ENCODE assay signal across 1 cellular context in genomic region chr9:127174386-127175318, GRCh38.
TF ChIP-seq lines count a peak whose summit lies in the region.

No MANE protein-coding gene starts in this region.

TF ChIP-seq in WTC11, 78 proteins besides CTCF, POLR2A, EP300 and RAD21:
- TF ChIP-seq ELF4 (CRISPR knock-in tag; IDR thresholded peaks at IDR 0.05; ENCODE audit: low read depth) (no peak), RELA (CRISPR knock-in tag; IDR thresholded peaks at IDR 0.05; ENCODE audit: borderline replicate concordance) (no peak), ZNF121 (CRISPR knock-in tag; IDR thresholded peaks at IDR 0.05) (no peak), GRHL2 (CRISPR knock-in tag; IDR thresholded peaks at IDR 0.05; ENCODE audit: insufficient replicate concordance, severe bottlenecking) (no peak), ZNF281 (CRISPR knock-in tag; IDR thresholded peaks at IDR 0.05) (no peak), KAT7 (CRISPR knock-in tag; IDR thresholded peaks at IDR 0.05; ENCODE audit: borderline replicate concordance) (no peak), MLX (CRISPR knock-in tag; IDR thresholded peaks at IDR 0.05) (no peak), NFYB (CRISPR knock-in tag; conservative IDR thresholded peaks at IDR 0.05; ENCODE audit: low read depth) (no peak), ESRRA (CRISPR knock-in tag; IDR thresholded peaks at IDR 0.05; ENCODE audit: borderline replicate concordance) (no peak), CBFB (CRISPR knock-in tag; IDR thresholded peaks at IDR 0.05; ENCODE audit: low read depth) (no peak), FOXJ3 (CRISPR knock-in tag; IDR thresholded peaks at IDR 0.05; ENCODE audit: borderline replicate concordance) (no peak), MXD4 (CRISPR knock-in tag; IDR thresholded peaks at IDR 0.05; ENCODE audit: borderline replicate concordance) (no peak), FOXK1 (CRISPR knock-in tag; IDR thresholded peaks at IDR 0.05) (no peak), ZNF232 (CRISPR knock-in tag; IDR thresholded peaks at IDR 0.05) (no peak), ZBTB43 (CRISPR knock-in tag; IDR thresholded peaks at IDR 0.05) (no peak), MAX (CRISPR knock-in tag; IDR thresholded peaks at IDR 0.05) (no peak), TEAD1 (CRISPR knock-in tag; IDR thresholded peaks at IDR 0.05) (no peak), TP53 (CRISPR knock-in tag; IDR thresholded peaks at IDR 0.05) (no peak)
